Comparison of ENCODE assay signal across 9 cellular contexts in the genomic region with DNA sequence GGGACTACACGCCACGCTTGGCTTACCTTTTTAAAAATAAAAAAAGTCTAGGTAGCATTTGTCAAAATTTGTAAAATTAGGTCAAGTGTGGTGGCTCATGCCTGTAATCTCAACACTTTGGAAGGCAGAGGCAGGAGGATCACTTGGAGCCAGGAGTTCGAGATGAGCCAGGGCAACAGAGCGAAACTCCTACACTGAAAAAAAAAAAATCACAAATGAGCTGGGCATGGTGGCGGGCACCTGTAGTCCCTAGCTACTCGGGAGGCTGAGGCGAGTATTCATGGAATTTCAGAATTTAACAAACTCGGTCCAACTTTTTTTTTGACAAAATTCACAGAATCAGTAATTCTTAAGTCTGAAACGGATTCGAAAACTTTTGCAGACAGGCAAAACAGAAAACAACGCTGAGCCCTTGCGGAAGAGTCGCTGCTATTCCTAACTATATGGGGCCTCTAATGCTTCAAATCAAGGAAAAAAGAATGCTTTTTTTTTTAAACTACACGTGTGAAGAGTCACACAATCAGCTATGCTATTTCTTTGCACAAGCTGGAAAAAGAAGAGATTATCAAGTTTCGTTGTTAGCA.
A peak's percentile ranks its signal among the peaks of the same experiment; 100 is the strongest.
DNase-seq lines count a peak whose midpoint lies in the region; ATAC-seq and TF ChIP-seq lines count a peak whose summit lies in the region.
"Had no signal": no experiment of that assay in that cellular context is flagged by ENCODE, and none has a peak within 500 bp of the region (broad histone marks: within the 10 kb centered on the region; RNA-seq: fewer than 3 reads in every experiment).

No MANE protein-coding gene starts in this region.

- 66 to 73% (median 71%) methylated on average over 15 of the region's 15 CpGs for WGBS in heart left ventricle, 4 donors
- 81 to 86% methylated on average over 13 to 14 of the region's 15 CpGs for WGBS in mesodermal cell (ENCODE audit: insufficient coverage in 2 of 2), 2 experiments
- WGBS in urinary bladder = 66% methylated on average over 15 of the region's 15 CpGs

- peak overlapping the region; percentile 33 to 95 (median 72) for H3K4me3 ChIP-seq in heart left ventricle
- peak overlapping the region; percentile 63 for H3K4me3 ChIP-seq in brain microvascular endothelial cell (ENCODE audit: low read depth, low read length)
- H3K4me3 ChIP-seq in mesodermal cell (ENCODE audit: extremely low read depth, insufficient read depth, low read length, poor library complexity, severe bottlenecking) = peak overlapping the region; percentile 52
- H3K4me3 ChIP-seq in urinary bladder (ENCODE audit: low read depth, low read length) = peak overlapping the region; percentile 100

- H3K9me3 ChIP-seq in heart left ventricle (no peaks in the 10 kb centered on the region), mesodermal cell (ENCODE audit: control insufficient read depth, low read length) (no peaks in the 10 kb centered on the region)

- DNase-seq in heart left ventricle (no peak), left ventricle myocardium superior (no peak), brain microvascular endothelial cell (no peak)
- no peak for DNase-seq in activated CD4-positive, CD25-positive, alpha-beta regulatory T cell (lab: John Stamatoyannopoulos, UW)
- no peak for DNase-seq in activated CD4-positive, CD25-positive, alpha-beta regulatory T cell treated with anti-CD3 and anti-CD28 coated beads, Interleukin-2, amount 50 U/mL, for 72 hours
- DNase-seq: NCI-H1694 had no signal

- no peak for TF ChIP-seq POLR2A in heart left ventricle (IDR thresholded peaks at IDR 0.05)

- in situ Hi-C loops in brain microvascular endothelial cell (cut with HindIII; ENCODE audit: low pct_ligation_motif_present, low sequenced_read_pairs) = no loop called here

- H3K27ac ChIP-seq in heart left ventricle (peak overlapping the region; percentile 37 to 92 (median 82)), brain microvascular endothelial cell (peak overlapping the region; percentile 80), mesodermal cell (ENCODE audit: low read depth, low read length, severe bottlenecking) (peak overlapping the region; percentile 81), urinary bladder (ENCODE audit: low read depth) (no peak overlapping the region)

- intact Hi-C loops in heart left ventricle (cut with DNase I) (loop anchor here in 1 of 10 donors (5.0 kb wide), 1 partner anchor 176 kb away; no protein-coding TSS in a partner anchor), left ventricle myocardium superior (cut with micrococcal nuclease) (no loop called here)

- H3K27me3 ChIP-seq in heart left ventricle (no peaks in the 10 kb centered on the region), brain microvascular endothelial cell (replicated peaks) (no peaks in the 10 kb centered on the region)

- no peak for ATAC-seq in heart left ventricle
- ATAC-seq in left ventricle myocardium superior = no peak
- ATAC-seq in GM21423 (IDR thresholded peaks at IDR 0.05; ENCODE audit: unreplicated experiment) = no peak

- H3K4me1 ChIP-seq in heart left ventricle = peaks cover 0 to 19% (median 15%) of the 10 kb centered on the region in 12 donors
- H3K4me1 ChIP-seq in mesodermal cell (ENCODE audit: control insufficient read depth, insufficient read depth, low read length, poor library complexity, severe bottlenecking) = no peaks in the 10 kb centered on the region
- no peaks in the 10 kb centered on the region for H3K4me1 ChIP-seq in urinary bladder (ENCODE audit: insufficient read depth)

- TF ChIP-seq CTCF in heart left ventricle (IDR thresholded peaks at IDR 0.05) (no peak), brain microvascular endothelial cell (IDR thresholded peaks at IDR 0.05; ENCODE audit: low read depth, low read length, missing control alignments) (no peak)

- no peaks in the 10 kb centered on the region for H3K36me3 ChIP-seq in heart left ventricle
- no peaks in the 10 kb centered on the region for H3K36me3 ChIP-seq in brain microvascular endothelial cell (replicated peaks)
- H3K36me3 ChIP-seq in mesodermal cell (ENCODE audit: control insufficient read depth, insufficient read depth, low read length) = peaks cover 5% of the 10 kb centered on the region
- H3K36me3 ChIP-seq in urinary bladder (ENCODE audit: insufficient read depth) = no peaks in the 10 kb centered on the region
